ENCODE assay signal across 13 cellular contexts in the genomic region with DNA sequence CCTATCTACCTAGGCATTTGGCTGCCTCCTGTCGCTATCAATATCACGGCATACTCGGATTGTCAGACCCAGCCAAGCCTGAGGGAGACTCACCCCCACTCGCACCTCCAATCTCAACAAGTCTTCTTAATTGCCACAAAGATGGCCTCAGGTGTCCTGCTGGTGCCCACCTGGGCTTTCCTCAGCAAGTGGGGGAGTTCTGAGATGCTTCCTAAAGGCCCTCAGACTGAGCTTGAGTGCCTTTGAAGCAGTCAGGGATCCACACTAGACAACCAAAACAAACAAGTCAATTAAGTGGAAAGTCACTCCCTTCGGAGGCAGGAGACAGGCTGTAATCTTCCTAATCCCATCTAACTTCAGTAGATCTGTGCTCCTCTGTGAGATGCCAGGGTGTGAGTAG.
DNase-seq lines count a peak whose midpoint lies in the region; ATAC-seq and TF ChIP-seq lines count a peak whose summit lies in the region.
"Had no signal": no experiment of that assay in that cellular context is flagged by ENCODE, and none has a peak within 500 bp of the region (broad histone marks: within the 10 kb centered on the region; RNA-seq: fewer than 3 reads in every experiment).

No MANE protein-coding gene starts in this region.

- no peak overlapping the region for H3K23ac ChIP-seq in H9 (ENCODE audit: insufficient read length, low read depth, low read length)

- no peak overlapping the region for H2BK120ac ChIP-seq in H9 (ENCODE audit: low read depth, low read length, poor library complexity, severe bottlenecking)

- no peak overlapping the region for H3K56ac ChIP-seq in H9 (ENCODE audit: insufficient read length, low read depth, low read length)

- peaks cover 4% of the 10 kb centered on the region; the same call in 1 of the 2 replicates for H3F3A ChIP-seq in GM23248 (ENCODE audit: insufficient read depth)

- H3K36me3 ChIP-seq in SJSA1 (no peaks in the 10 kb centered on the region), rectal smooth muscle tissue (ENCODE audit: control insufficient read depth, insufficient read depth, low read length) (no peaks in the 10 kb centered on the region), GM23248 (ENCODE audit: low read depth) (no peaks in the 10 kb centered on the region)
- H3K36me3 ChIP-seq: neutrophil had no signal

- H3K27me3 Mint-ChIP-seq in H9 (ENCODE audit: low read depth) = peaks cover 93% of the 10 kb centered on the region

- DNase-seq in H9 = no peak
- DNase-seq in SJSA1 (ENCODE audit: low read depth in 1 of 2, low spot score in 2 of 2) = no peak
- DNase-seq in foreskin keratinocyte = no peak
- DNase-seq in mucosa of gallbladder (ENCODE audit: low spot score) = no peak
- DNase-seq in GM23248 = no peak
- DNase-seq: activated CD4-positive, alpha-beta T cell treated with anti-CD3 and anti-CD28 coated beads, Interleukin-2, amount 50 U/mL, for 4 hours; effector CD4-positive, alpha-beta T cell; foreskin melanocyte had no signal

- H2AK5ac ChIP-seq in H9 (ENCODE audit: insufficient read length, low read length) = no peak overlapping the region

- H3K79me2 ChIP-seq in H9 (ENCODE audit: insufficient read depth, low read length) (no peaks in the 10 kb centered on the region), GM23248 (ENCODE audit: insufficient read depth) (no peaks in the 10 kb centered on the region)

- H3K4me3 ChIP-seq in SJSA1 (no peak overlapping the region), rectal smooth muscle tissue (ENCODE audit: low read length) (no peak overlapping the region), GM23248 (no peak overlapping the region)
- H3K4me3 ChIP-seq: skin epidermis had no signal

- no CpG with 5 or more reads among the region's 5 CpGs for WGBS in H9 (ENCODE audit: extremely low coverage, insufficient read length, low lambda C conversion rate)
- 96 to 97% methylated on average over 5 of the region's 5 CpGs for WGBS in GM23248 (ENCODE audit: low coverage in 1 of 2, low lambda C conversion rate in 2 of 2, missing lambda C conversion rate in 2 of 2), 2 experiments

- peaks cover 8% of the 10 kb centered on the region for H3K23me2 ChIP-seq in H9 (ENCODE audit: insufficient read length, low read depth, low read length, poor library complexity, severe bottlenecking)

- H3K9ac ChIP-seq in H9 (ENCODE audit: extremely low read depth, insufficient read length, low read length) (no peak overlapping the region), rectal smooth muscle tissue (ENCODE audit: low read length) (no peak overlapping the region), GM23248 (no peak overlapping the region)

- H3K9me3 Mint-ChIP-seq in H9 = no peaks in the 10 kb centered on the region; a peak in 1 of 5 replicates

- in situ Hi-C loops in GM23248 (cut with MboI) = no loop called here

- H4K20me1 ChIP-seq in H9 (ENCODE audit: control insufficient read depth, insufficient read depth, insufficient read length) (no peaks in the 10 kb centered on the region), GM23248 (ENCODE audit: insufficient read depth) (no peaks in the 10 kb centered on the region)

- no peaks in the 10 kb centered on the region for H3K79me1 ChIP-seq in H9 (ENCODE audit: insufficient read depth, low read depth, low read length, poor library complexity, severe bottlenecking)

- ATAC-seq in foreskin keratinocyte (no peak), GM19467 (IDR thresholded peaks at IDR 0.05; ENCODE audit: unreplicated experiment) (no peak), GM18867 (IDR thresholded peaks at IDR 0.05; ENCODE audit: unreplicated experiment) (no peak)

- no peak overlapping the region for H3K4ac ChIP-seq in H9 (ENCODE audit: low read depth, low read length)

- no peak overlapping the region for H4K91ac ChIP-seq in H9 (ENCODE audit: insufficient read length, low read depth, low read length)

- no peak overlapping the region for H3T11ph ChIP-seq in H9 (ENCODE audit: low read length)

- no peak overlapping the region for H4K5ac ChIP-seq in H9 (ENCODE audit: insufficient read length, low read depth, low read length)

- peaks cover 36 to 40% of the 10 kb centered on the region in 2 experiments for H3K4me1 Mint-ChIP-seq in H9

- H3K18ac ChIP-seq in H9 (ENCODE audit: insufficient read length, low read depth, low read length) = no peak overlapping the region

- H2BK15ac ChIP-seq in H9 (ENCODE audit: low read depth, low read length) = no peak overlapping the region

- H3K4me2 ChIP-seq in H9 (ENCODE audit: insufficient read depth, insufficient read length, low read length) (peak overlapping the region; percentile 48), GM23248 (ENCODE audit: unreplicated experiment) (no peak overlapping the region)

- H3K4me3 Mint-ChIP-seq in H9 = peak overlapping the region in 1 of 2 experiments; percentile 66; a peak in 2 of 5 replicates

- no peaks in the 10 kb centered on the region for H3K36me3 Mint-ChIP-seq in H9 (ENCODE audit: insufficient read depth in 1 of 3, low read depth in 3 of 3)

- H3K9me2 ChIP-seq in GM23248 (ENCODE audit: insufficient read depth) = no peaks in the 10 kb centered on the region

- H3K4me1 ChIP-seq in H9 (ENCODE audit: insufficient read depth, low read length) (peaks cover 6% of the 10 kb centered on the region; the same call in 1 of the 2 replicates), SJSA1 (replicated peaks) (peaks cover 61% of the 10 kb centered on the region), foreskin keratinocyte (peaks cover 52% of the 10 kb centered on the region), rectal smooth muscle tissue (ENCODE audit: control insufficient read depth, insufficient read depth, low read length) (peaks cover 74% of the 10 kb centered on the region), GM23248 (ENCODE audit: insufficient read depth) (peaks cover 19% of the 10 kb centered on the region)

- no peak overlapping the region for H4K8ac ChIP-seq in H9 (replicated peaks; ENCODE audit: insufficient read length, low read depth, low read length)

- no peak overlapping the region for H3K14ac ChIP-seq in H9 (ENCODE audit: insufficient read depth, low read length)

- H3K27ac ChIP-seq in H9 (ENCODE audit: insufficient read length, low read depth, low read length) (no peak overlapping the region), SJSA1 (peak overlapping the region; percentile 98; the same call in 1 of the 2 replicates), foreskin keratinocyte (peak overlapping the region; percentile 96), rectal smooth muscle tissue (ENCODE audit: low read depth, low read length) (peak overlapping the region; percentile 97), GM23248 (no peak overlapping the region)
- H3K27ac ChIP-seq: neutrophil had no signal

- no peak overlapping the region for H3K27ac Mint-ChIP-seq in H9

- no peaks in the 10 kb centered on the region for H3K9me3 ChIP-seq in H9 (ENCODE audit: control insufficient read depth, low read depth, low read length)
- H3K9me3 ChIP-seq in SJSA1 (replicated peaks) = no peaks in the 10 kb centered on the region
- no peaks in the 10 kb centered on the region for H3K9me3 ChIP-seq in GM23248 (ENCODE audit: low read depth)
- H3K9me3 ChIP-seq: neutrophil had no signal

- TF ChIP-seq CTCF in H9 (conservative IDR thresholded peaks at IDR 0.05) (no peak), foreskin keratinocyte (conservative IDR thresholded peaks at IDR 0.05) (no peak)

- H2BK5ac ChIP-seq in H9 (ENCODE audit: insufficient read length, low read length) = no peak overlapping the region

- no peak overlapping the region for H2BK20ac ChIP-seq in H9 (ENCODE audit: low read depth, low read length, poor library complexity, severe bottlenecking)

- H2AFZ ChIP-seq in H9 (ENCODE audit: low read length) (no peak overlapping the region), GM23248 (no peak overlapping the region)

- no peak overlapping the region for H2BK12ac ChIP-seq in H9 (ENCODE audit: insufficient read length, low read depth, low read length)

- H3K27me3 ChIP-seq in H9 (ENCODE audit: insufficient read depth, low read length) (peaks cover 11% of the 10 kb centered on the region), SJSA1 (replicated peaks) (no peaks in the 10 kb centered on the region), foreskin keratinocyte (no peaks in the 10 kb centered on the region), rectal smooth muscle tissue (ENCODE audit: control insufficient read depth, insufficient read depth, low read length) (no peaks in the 10 kb centered on the region), GM23248 (replicated peaks; ENCODE audit: insufficient read depth) (no peaks in the 10 kb centered on the region)
- H3K27me3 ChIP-seq: neutrophil had no signal

Comparison
In these comparisons a context has a peak if more than half of its experiments do, and no peak if none do; other contexts are left out.
1. H3K27ac ChIP-seq: peak in SJSA1 (single experiment), foreskin keratinocyte (single experiment) and rectal smooth muscle tissue (single experiment); none in H9 (single experiment) and GM23248 (single experiment).